27 cellular contexts compared by ENCODE assay signal in the genomic region with DNA sequence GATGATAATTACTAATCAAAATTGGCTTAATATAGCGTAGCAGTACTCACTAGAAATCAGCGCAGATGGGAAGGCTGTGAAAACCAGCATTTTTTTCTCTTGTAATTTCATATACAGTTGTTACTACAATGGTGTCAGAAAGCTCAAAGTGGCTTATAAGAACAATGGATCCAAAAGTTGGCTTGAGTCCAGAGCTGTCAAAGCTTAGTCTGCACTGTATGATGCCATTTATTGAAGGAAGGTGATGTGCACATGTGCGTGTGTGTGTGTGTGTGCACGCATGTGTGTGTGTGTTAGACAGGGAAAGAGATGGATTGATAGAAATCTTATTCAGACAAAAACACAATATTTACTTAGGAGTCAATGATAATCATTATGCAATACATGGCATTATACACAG.
DNase-seq lines count a peak whose midpoint lies in the region; ATAC-seq and TF ChIP-seq lines count a peak whose summit lies in the region.
"Had no signal": no experiment of that assay in that cellular context is flagged by ENCODE, and none has a peak within 500 bp of the region (broad histone marks: within the 10 kb centered on the region; RNA-seq: fewer than 3 reads in every experiment).

No MANE protein-coding gene starts in this region.

- ATAC-seq in GM21528 (IDR thresholded peaks at IDR 0.05; ENCODE audit: low FRiP score, unreplicated experiment) = no peak
- ATAC-seq in GM18873 (IDR thresholded peaks at IDR 0.05; ENCODE audit: low FRiP score, unreplicated experiment) = no peak
- ATAC-seq: activated CD4-positive, CD25-positive, alpha-beta regulatory T cell treated with anti-CD3 and anti-CD28 coated beads, Interleukin-2, amount 50 U/mL, for 24 hours; activated CD8-positive, alpha-beta T cell treated with anti-CD3 and anti-CD28 coated beads for 36 hours; foreskin keratinocyte; left lobe of liver had no signal

- H3K4me3 ChIP-seq in fibroblast of the aortic adventitia (ENCODE audit: low read depth, low read length) = no peak overlapping the region
- H3K4me3 ChIP-seq: ascending aorta, PC-9, skin epidermis, transverse colon had no signal

- no peak for TF ChIP-seq CTCF in fibroblast of the aortic adventitia (IDR thresholded peaks at IDR 0.05; ENCODE audit: insufficient read depth, low read length)

- peak; percentile 75 for DNase-seq in DMS79 treated with DMSO at 0.1 percent for 48 hours (lab: John Stamatoyannopoulos, UW)
- no peak for DNase-seq in DMS79 (lab: John Stamatoyannopoulos, UW)
- DNase-seq in NCI-H1105 treated with DMSO at 0.1 percent for 48 hours (lab: John Stamatoyannopoulos, UW) = peak; percentile 50
- peak; percentile 42 for DNase-seq in NCI-H510A (lab: John Stamatoyannopoulos, UW)
- peak; percentile 28 for DNase-seq in fibroblast of the aortic adventitia (ENCODE audit: low read depth)
- no peak for DNase-seq in ecto neural progenitor cell (ENCODE audit: low spot score)
- DNase-seq: activated CD8-positive, alpha-beta T cell treated with anti-CD3 and anti-CD28 coated beads for 36 hours; activated effector memory CD4-positive, alpha-beta T cell treated with Interleukin-2 at 50 U/mL for 16 hours; activated naive CD8-positive, alpha-beta T cell treated with anti-CD3 and anti-CD28 coated beads for 36 hours; activated T-cell treated with anti-CD3 and anti-CD28 coated beads for 4 hours; AML-193; CD8-positive, alpha-beta memory T cell; foreskin keratinocyte; H7; Karpas-422; mesendoderm; NK-92 treated with Interleukin-12 subunit alpha and Interleukin-12 subunit beta, amount 100 ng/mL, for 24 hours; nucleus accumbens; PC-9; Right ventricle myocardium superior; transverse colon had no signal

Comparison
In these comparisons a context has a peak if more than half of its experiments do, and no peak if none do; other contexts are left out.
1. DNase-seq: peak in DMS79 treated with DMSO at 0.1 percent for 48 hours (single experiment), NCI-H1105 treated with DMSO at 0.1 percent for 48 hours (single experiment), NCI-H510A (single experiment) and fibroblast of the aortic adventitia (single experiment); none in DMS79 (single experiment) and ecto neural progenitor cell (single experiment).